30 cellular contexts compared by ENCODE assay signal in genomic region chr7:113810108-113810748, GRCh38.
DNase-seq lines count a peak whose midpoint lies in the region; ATAC-seq, FAIRE-seq and TF ChIP-seq lines count a peak whose summit lies in the region.
"Had no signal": no experiment of that assay in that cellular context is flagged by ENCODE, and none has a peak within 500 bp of the region (broad histone marks: within the 10 kb centered on the region; RNA-seq: fewer than 3 reads in every experiment).

No MANE protein-coding gene starts in this region.

- H3K4me1 ChIP-seq in A673 (ENCODE audit: insufficient read depth, low read length, poor library complexity, severe bottlenecking) (no peaks in the 10 kb centered on the region), DND-41 (ENCODE audit: insufficient read depth, low read length) (no peaks in the 10 kb centered on the region), endothelial cell of umbilical vein (ENCODE audit: control insufficient read depth, extremely low read depth, insufficient read depth, low read length) (no peaks in the 10 kb centered on the region)
- no peaks in the 10 kb centered on the region for H3K4me1 ChIP-seq in effector memory CD4-positive, alpha-beta T cell (ENCODE audit: control insufficient read depth, insufficient read depth, low read length, poor library complexity, severe bottlenecking)
- H3K4me1 ChIP-seq: BLaER1 treated with 17β-estradiol and CSF1 and Interleukin-3, amounts not matched to agents 10 nM and 100 nM; pancreas; upper lobe of right lung had no signal

- POLR2A ChIA-PET in A673 (lab: Charles Lee; ENCODE audit: low non-redundant PET) (no interaction called here), WTC11 (lab: Charles Lee) (no interaction called here), endothelial cell of umbilical vein (lab: Charles Lee) (no interaction called here)

- no peaks in the 10 kb centered on the region for H3K4me1 Mint-ChIP-seq in WTC11
- H3K4me1 Mint-ChIP-seq: nephron had no signal

- no peak for TF ChIP-seq POLR2A in endothelial cell of umbilical vein (IDR thresholded peaks at IDR 0.05; ENCODE audit: low read depth, low read length)

- no peaks in the 10 kb centered on the region for H3K27me3 Mint-ChIP-seq in WTC11 (ENCODE audit: low read depth)

- ATAC-seq in DND-41 (ENCODE audit: insufficient read depth, low read depth) (peak; percentile 42; the same call in 1 of the 3 replicates), WTC11 (no peak)
- ATAC-seq: left lobe of liver, pancreas, upper lobe of right lung had no signal

- TF ChIP-seq CTCF in A673 (conservative IDR thresholded peaks at IDR 0.05; ENCODE audit: low read depth, low read length) (no peak), DND-41 (IDR thresholded peaks at IDR 0.05; ENCODE audit: borderline replicate concordance, extremely low read depth, low read length, poor library complexity, severe bottlenecking) (no peak), WTC11 (IDR thresholded peaks at IDR 0.05) (no peak), endothelial cell of umbilical vein (IDR thresholded peaks at IDR 0.05; ENCODE audit: extremely low read depth in 1 of 2, insufficient read depth in 1 of 2, low read depth in 1 of 2, low read length in 2 of 2) (no peak), coronary artery (IDR thresholded peaks at IDR 0.05) (no peak)

- H3K4me3 Mint-ChIP-seq in WTC11 = no peak overlapping the region
- H3K4me3 Mint-ChIP-seq: nephron had no signal

- intact Hi-C loops in A673 (cut with micrococcal nuclease; ENCODE audit: unreplicated experiment) (no loop called here), endothelial cell of umbilical vein (cut with micrococcal nuclease) (no loop called here)

- no peak overlapping the region for H3K4me2 ChIP-seq in DND-41 (ENCODE audit: insufficient read depth, low read length)
- H3K4me2 ChIP-seq in endothelial cell of umbilical vein (ENCODE audit: insufficient read depth, low read length) = no peak overlapping the region
- H3K4me2 ChIP-seq: BLaER1 treated with 17β-estradiol and CSF1 and Interleukin-3, amounts not matched to agents 10 nM and 100 nM had no signal

- FAIRE-seq in endothelial cell of umbilical vein (lab: Jason Lieb, UNC) = no peak
- FAIRE-seq: GM12891 had no signal

- no peak overlapping the region for H3K4me3 ChIP-seq in A673 (ENCODE audit: low read depth, low read length, poor library complexity, severe bottlenecking)
- H3K4me3 ChIP-seq in DND-41 (ENCODE audit: low read depth in 1 of 2, low read length in 2 of 2) = no peak overlapping the region
- H3K4me3 ChIP-seq in endothelial cell of umbilical vein (replicated peaks in 1 of 3; ENCODE audit: insufficient read depth in 1 of 3, low read depth in 1 of 3, low read length in 3 of 3) = no peak overlapping the region
- no peak overlapping the region for H3K4me3 ChIP-seq in coronary artery
- no peak overlapping the region for H3K4me3 ChIP-seq in effector memory CD4-positive, alpha-beta T cell (ENCODE audit: insufficient read depth, low read depth, low read length, poor library complexity, severe bottlenecking)
- H3K4me3 ChIP-seq: BLaER1 treated with 17β-estradiol and CSF1 and Interleukin-3, amounts not matched to agents 10 nM and 100 nM; pancreas; skin epidermis; upper lobe of right lung had no signal

- H4K20me1 ChIP-seq in DND-41 (ENCODE audit: insufficient read depth, low read length) = no peaks in the 10 kb centered on the region
- no peaks in the 10 kb centered on the region for H4K20me1 ChIP-seq in endothelial cell of umbilical vein (replicated peaks; ENCODE audit: control insufficient read depth, extremely low read depth, insufficient read depth, low read length)
- H4K20me1 ChIP-seq: BLaER1 treated with 17β-estradiol and CSF1 and Interleukin-3, amounts not matched to agents 10 nM and 100 nM had no signal

- H2AFZ ChIP-seq in DND-41 (ENCODE audit: low read depth, low read length) (no peak overlapping the region), endothelial cell of umbilical vein (ENCODE audit: low read depth, low read length) (peak overlapping the region; percentile 44)

- dilution Hi-C loops in endothelial cell of umbilical vein (cut with MboI; ENCODE audit: extremely low pct_ligation_motif_present, low sequenced_read_pairs) = no loop called here

- DNase-seq in A673 (ENCODE audit: low spot score) (peak; percentile 1), DND-41 (no peak), WTC11 (ENCODE audit: low spot score) (no peak), endothelial cell of umbilical vein (ENCODE audit: low read depth, low spot score) (peak; percentile 13), NCI-H510A (lab: John Stamatoyannopoulos, UW) (no peak), coronary artery (ENCODE audit: low spot score) (no peak)
- DNase-seq in effector memory CD4-positive, alpha-beta T cell = no peak
- DNase-seq: activated CD4-positive, alpha-beta T cell treated with anti-CD3 and anti-CD28 coated beads for 48 hours; activated gamma-delta T cell; activated T-cell treated with anti-CD3 and anti-CD28 coated beads, Interleukin-2, amount 50 U/mL, for 1 hour; effector CD4-positive, alpha-beta T cell; HCEC 1CT; hippocampal formation; Karpas-422; MV-4-11; NCI-H1436; NCI-H2081 treated with DMSO at 0.1 percent for 48 hours; NCI-H446 treated with DMSO at 0.1 percent for 48 hours; pancreas; Right ventricle myocardium superior; stimulated activated naive CD4-positive, alpha-beta T cell; SW 1271; upper lobe of right lung had no signal

- peak overlapping the region; percentile 13; the same call in 1 of the 2 replicates for H3K27ac Mint-ChIP-seq in WTC11
- H3K27ac Mint-ChIP-seq: nephron had no signal

- H3K36me3 ChIP-seq in A673 (ENCODE audit: insufficient read depth, low read length, poor library complexity, severe bottlenecking) (no peaks in the 10 kb centered on the region), DND-41 (ENCODE audit: insufficient read depth, low read length) (no peaks in the 10 kb centered on the region), endothelial cell of umbilical vein (ENCODE audit: control insufficient read depth in 2 of 2, extremely low read depth in 1 of 2, insufficient read depth in 2 of 2, low read length in 2 of 2) (no peaks in the 10 kb centered on the region)
- H3K36me3 ChIP-seq in effector memory CD4-positive, alpha-beta T cell (ENCODE audit: control insufficient read depth, insufficient read depth, low read length) = no peaks in the 10 kb centered on the region
- H3K36me3 ChIP-seq: BLaER1 treated with 17β-estradiol and CSF1 and Interleukin-3, amounts not matched to agents 10 nM and 100 nM; pancreas; upper lobe of right lung had no signal

- no peaks in the 10 kb centered on the region for H3K9me3 Mint-ChIP-seq in WTC11
- H3K9me3 Mint-ChIP-seq: nephron had no signal

- H3K9me1 ChIP-seq in endothelial cell of umbilical vein (replicated peaks; ENCODE audit: control insufficient read depth, extremely low read depth, insufficient read depth, low read length) = no peaks in the 10 kb centered on the region

- H3K36me3 Mint-ChIP-seq in WTC11 = no peaks in the 10 kb centered on the region

- H3K79me2 ChIP-seq in DND-41 (ENCODE audit: insufficient read depth, low read length) (no peaks in the 10 kb centered on the region), endothelial cell of umbilical vein (ENCODE audit: control insufficient read depth, insufficient read depth, low read length) (no peaks in the 10 kb centered on the region)

- no peaks in the 10 kb centered on the region for H3K27me3 ChIP-seq in A673 (replicated peaks; ENCODE audit: insufficient read depth, low read depth, low read length, poor library complexity)
- H3K27me3 ChIP-seq in DND-41 (ENCODE audit: insufficient read depth, low read length, poor library complexity) = peaks cover 3% of the 10 kb centered on the region
- no peaks in the 10 kb centered on the region for H3K27me3 ChIP-seq in endothelial cell of umbilical vein (ENCODE audit: control insufficient read depth in 2 of 2, insufficient read depth in 2 of 2, low read length in 2 of 2)
- H3K27me3 ChIP-seq in effector memory CD4-positive, alpha-beta T cell (replicated peaks; ENCODE audit: control insufficient read depth, insufficient read depth, low read length, poor library complexity, severe bottlenecking) = no peaks in the 10 kb centered on the region
- H3K27me3 ChIP-seq: BLaER1 treated with 17β-estradiol and CSF1 and Interleukin-3, amounts not matched to agents 10 nM and 100 nM; pancreas; upper lobe of right lung had no signal

- BruUV-seq in A673 (replicated peaks; lab: Mats Ljungman, UMichigan) (no TSS peak), endothelial cell of umbilical vein (replicated peaks; lab: Mats Ljungman, UMichigan) (no TSS peak)

- CTCF ChIA-PET in A673 (lab: Charles Lee) (no interaction called here), WTC11 (lab: Charles Lee) (no interaction called here), endothelial cell of umbilical vein (lab: Charles Lee) (no interaction called here)

- H3K9me3 ChIP-seq in A673 (ENCODE audit: low read depth, low read length, poor library complexity, severe bottlenecking) = no peaks in the 10 kb centered on the region
- H3K9me3 ChIP-seq in DND-41 (ENCODE audit: insufficient read depth, low read length, severe bottlenecking) = no peaks in the 10 kb centered on the region
- H3K9me3 ChIP-seq in endothelial cell of umbilical vein (replicated peaks; ENCODE audit: control insufficient read depth, insufficient read depth, low read length) = no peaks in the 10 kb centered on the region
- H3K9me3 ChIP-seq in effector memory CD4-positive, alpha-beta T cell (ENCODE audit: control insufficient read depth, low read length) = no peaks in the 10 kb centered on the region
- H3K9me3 ChIP-seq: BLaER1 treated with 17β-estradiol and CSF1 and Interleukin-3, amounts not matched to agents 10 nM and 100 nM; pancreas; upper lobe of right lung had no signal

- H3K9ac ChIP-seq in DND-41 (ENCODE audit: low read depth, low read length) (no peak overlapping the region), endothelial cell of umbilical vein (replicated peaks; ENCODE audit: extremely low read depth, insufficient read depth, low read length) (no peak overlapping the region)
- H3K9ac ChIP-seq: BLaER1 treated with 17β-estradiol and CSF1 and Interleukin-3, amounts not matched to agents 10 nM and 100 nM had no signal

- H3K27ac ChIP-seq in A673 (ENCODE audit: low read depth, low read length, poor library complexity, severe bottlenecking) (no peak overlapping the region), DND-41 (ENCODE audit: low read length) (no peak overlapping the region), endothelial cell of umbilical vein (ENCODE audit: insufficient read depth, low read depth, low read length) (no peak overlapping the region), coronary artery (no peak overlapping the region)
- no peak overlapping the region for H3K27ac ChIP-seq in effector memory CD4-positive, alpha-beta T cell (ENCODE audit: insufficient read depth, low read length, poor library complexity, severe bottlenecking)
- H3K27ac ChIP-seq: BLaER1 treated with 17β-estradiol and CSF1 and Interleukin-3, amounts not matched to agents 10 nM and 100 nM; epithelial cell of prostate; pancreas; skin epidermis; upper lobe of right lung; VCaP had no signal

TF ChIP-seq in WTC11, 78 proteins besides CTCF, POLR2A, EP300 and RAD21:
- TF ChIP-seq HMGA2 (CRISPR knock-in tag; IDR thresholded peaks at IDR 0.05) (peak; percentile 48; the same call in 1 of the 2 replicates), TEAD4 (CRISPR knock-in tag; IDR thresholded peaks at IDR 0.05) (no peak)
TF ChIP-seq in WTC11: peak in this region for 1.

TF ChIP-seq in endothelial cell of umbilical vein, 7 proteins besides CTCF, POLR2A, EP300 and RAD21 (continues in another document):
- TF ChIP-seq JUN (IDR thresholded peaks at IDR 0.05; ENCODE audit: borderline replicate concordance, insufficient read depth, insufficient read length, low read depth) = no peak

Comparison
In these comparisons a context has a peak if more than half of its experiments do, and no peak if none do; other contexts are left out.
1. DNase-seq: peak in A673 (single experiment) and endothelial cell of umbilical vein (single experiment); none in DND-41 (single experiment), WTC11 (single experiment), NCI-H510A (single experiment), coronary artery (single experiment) and effector memory CD4-positive, alpha-beta T cell (0 of 3).